19 cellular contexts compared by ENCODE assay signal in the genomic region with DNA sequence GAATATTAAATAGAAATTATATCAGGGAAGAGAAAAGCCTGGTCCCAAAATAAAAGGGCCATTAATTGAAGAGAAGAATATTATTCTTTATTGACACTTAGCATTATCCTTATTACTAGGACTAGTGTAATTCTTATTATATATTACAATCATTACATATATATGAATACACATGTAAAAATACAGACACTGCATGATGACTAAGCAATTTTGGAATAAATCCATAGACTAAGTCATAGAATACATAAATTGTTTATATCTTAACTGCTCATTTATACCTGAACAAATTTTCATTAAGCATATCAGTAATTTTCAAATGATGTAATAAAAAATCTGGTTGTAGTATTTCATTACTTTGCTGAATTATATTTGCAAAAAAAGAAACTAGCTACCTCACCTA. TPM values are rescaled to one million over a fixed set of nuclear protein-coding genes. Genes with fewer than 3 reads are reported as not detected.
DNase-seq lines count a peak whose midpoint lies in the region; ATAC-seq, FAIRE-seq and TF ChIP-seq lines count a peak whose summit lies in the region.
"Had no signal": no experiment of that assay in that cellular context is flagged by ENCODE, and none has a peak within 500 bp of the region (broad histone marks: within the 10 kb centered on the region; RNA-seq: fewer than 3 reads in every experiment).

No MANE protein-coding gene starts in this region.

- H3K4me3 ChIP-seq in IMR-90 (ENCODE audit: insufficient read depth, low read depth, low read length) (no peak overlapping the region), K562 (no peak overlapping the region), kidney (ENCODE audit: low read length in 2 of 2) (no peak overlapping the region), mesendoderm (ENCODE audit: low read length) (no peak overlapping the region)
- H3K4me3 ChIP-seq: BLaER1, HAP-1 had no signal

- no peak overlapping the region for H2BK20ac ChIP-seq in IMR-90 (ENCODE audit: low read depth, low read length)

- no peak overlapping the region for H3K27ac ChIP-seq in IMR-90 (ENCODE audit: insufficient read depth, low read length)
- H3K27ac ChIP-seq in K562 (ENCODE audit: extremely low read depth, low read depth, low read length), result no peak overlapping the region
- no peak overlapping the region for H3K27ac ChIP-seq in kidney (ENCODE audit: low read depth in 2 of 2, low read length in 2 of 2)
- no peak overlapping the region for H3K27ac ChIP-seq in mesendoderm (ENCODE audit: low read depth, low read length)
- H3K27ac ChIP-seq: BLaER1 had no signal

- H3K9me1 ChIP-seq in IMR-90 (ENCODE audit: insufficient read depth, low read length), result no peaks in the 10 kb centered on the region
- H3K9me1 ChIP-seq in K562 (ENCODE audit: control insufficient read depth, insufficient read depth, low read length), result no peaks in the 10 kb centered on the region

- no peak overlapping the region for H2AK9ac ChIP-seq in IMR-90 (replicated peaks; ENCODE audit: low read depth, low read length, poor library complexity)

- H4K20me1 ChIP-seq in IMR-90 (ENCODE audit: insufficient read depth, low read length) (no peaks in the 10 kb centered on the region), K562 (replicated peaks; ENCODE audit: control insufficient read depth, insufficient read depth, low read length) (no peaks in the 10 kb centered on the region)
- H4K20me1 ChIP-seq: BLaER1 had no signal

- H3K9me3 ChIP-seq in IMR-90 (ENCODE audit: control insufficient read depth, insufficient read depth, low read length), result peaks cover 14% of the 10 kb centered on the region
- H3K9me3 ChIP-seq in K562 (replicated peaks; ENCODE audit: control insufficient read depth, insufficient read depth, low read depth, low read length), result 0 out of 2 replicates have a peak, but pooled peaks cover 2% of the 10 kb centered on the region
- no peaks in the 10 kb centered on the region for H3K9me3 ChIP-seq in kidney (ENCODE audit: control insufficient read depth in 1 of 2, low read length in 2 of 2)
- H3K9me3 ChIP-seq: BLaER1, HAP-1 had no signal

- H3K4me1 ChIP-seq in IMR-90 (ENCODE audit: control insufficient read depth, insufficient read depth, low read length), result no peaks in the 10 kb centered on the region
- H3K4me1 ChIP-seq in K562 (replicated peaks in 1 of 2; ENCODE audit: control insufficient read depth in 2 of 2, insufficient read depth in 2 of 2, low read length in 2 of 2), result no peaks in the 10 kb centered on the region
- H3K4me1 ChIP-seq in kidney (ENCODE audit: control insufficient read depth in 1 of 2, insufficient read depth in 1 of 2, low read depth in 1 of 2, low read length in 2 of 2), result no peaks in the 10 kb centered on the region
- no peaks in the 10 kb centered on the region for H3K4me1 ChIP-seq in mesendoderm (ENCODE audit: control insufficient read depth, low read depth, low read length)
- H3K4me1 ChIP-seq: BLaER1, HAP-1 had no signal

- H3K27me3 ChIP-seq in IMR-90 (ENCODE audit: control insufficient read depth, insufficient read depth, low read length) (no peaks in the 10 kb centered on the region), K562 (ENCODE audit: control insufficient read depth in 2 of 2, insufficient read depth in 2 of 2, low read length in 2 of 2) (no peaks in the 10 kb centered on the region), mesendoderm (ENCODE audit: insufficient read depth, low read length, poor library complexity) (no peaks in the 10 kb centered on the region)
- H3K27me3 ChIP-seq: BLaER1 had no signal

- ATAC-seq in IMR-90 (ENCODE audit: low read depth) (no peak), K562 (no peak)

- no peak overlapping the region for H4K8ac ChIP-seq in IMR-90 (ENCODE audit: low read depth in 2 of 2, low read length in 2 of 2)
- H4K8ac ChIP-seq in mesendoderm (ENCODE audit: low read depth, low read length), result no peak overlapping the region

- H3K9ac ChIP-seq in IMR-90 (ENCODE audit: low read depth, low read length) (no peak overlapping the region), K562 (ENCODE audit: insufficient read depth in 1 of 2, low read depth in 2 of 2, low read length in 2 of 2) (no peak overlapping the region), kidney (ENCODE audit: low read length in 2 of 2) (no peak overlapping the region), mesendoderm (ENCODE audit: low read length) (no peak overlapping the region)
- H3K9ac ChIP-seq: BLaER1 had no signal

- H4K5ac ChIP-seq in IMR-90 (ENCODE audit: low read depth, low read length) (no peak overlapping the region), mesendoderm (ENCODE audit: low read length) (no peak overlapping the region)

- no peak for TF ChIP-seq RAD21 in IMR-90 (IDR thresholded peaks at IDR 0.05; ENCODE audit: low read length)
- no peak for TF ChIP-seq RAD21 in K562 (CRISPR knock-in tag; conservative IDR thresholded peaks at IDR 0.05 in 1 of 2, IDR thresholded peaks at IDR 0.05 in 1 of 2)

- DNase-seq in IMR-90, result no peak
- no peak for DNase-seq in K562 (ENCODE audit: extremely low read depth in 1 of 4, low spot score in 3 of 4)
- DNase-seq in kidney, result no peak
- DNase-seq in RKO (ENCODE audit: low spot score), result no peak
- DNase-seq in mesendoderm, result no peak
- no peak for DNase-seq in Ammon's horn (ENCODE audit: low spot score)
- DNase-seq: CD8-positive, alpha-beta memory T cell; DMS53; GF-D8; HFFc6; KBM-7 had no signal

- no peak overlapping the region for H3K14ac ChIP-seq in IMR-90 (replicated peaks; ENCODE audit: low read depth, low read length)

- TF ChIP-seq POLR2A in IMR-90 (IDR thresholded peaks at IDR 0.05; ENCODE audit: low read depth, low read length), result no peak
- TF ChIP-seq POLR2A in K562 (conservative IDR thresholded peaks at IDR 0.05), result no peak

- H3K56ac ChIP-seq in IMR-90 (ENCODE audit: extremely low read depth, insufficient read depth, low read length), result no peak overlapping the region
- no peak overlapping the region for H3K56ac ChIP-seq in mesendoderm (ENCODE audit: low read length)

- in situ Hi-C loops in IMR-90 (cut with MboI; ENCODE audit: low sequenced_read_pairs) (no loop called here), K562 (cut with MboI) (no loop called here)

- POLR2A ChIA-PET in IMR-90 (lab: Charles Lee; ENCODE audit: unreplicated experiment) (no interaction called here), K562 (lab: Yijun Ruan, JAX) (no interaction called here)

- H3K79me1 ChIP-seq in IMR-90 (ENCODE audit: low read depth in 1 of 2, low read length in 2 of 2) (no peaks in the 10 kb centered on the region), mesendoderm (ENCODE audit: low read length) (no peaks in the 10 kb centered on the region)

- H4K91ac ChIP-seq in IMR-90 (ENCODE audit: insufficient read depth, low read depth, low read length), result no peak overlapping the region

- H2BK120ac ChIP-seq in IMR-90 (ENCODE audit: low read depth, low read length) (no peak overlapping the region), mesendoderm (ENCODE audit: low read depth, low read length) (no peak overlapping the region)

- H3K4ac ChIP-seq in IMR-90 (ENCODE audit: low read depth, low read length), result no peak overlapping the region
- H3K4ac ChIP-seq in mesendoderm (ENCODE audit: low read depth, low read length), result no peak overlapping the region

- CTCF ChIA-PET in IMR-90 (lab: Yijun Ruan, JAX), result no interaction called here
- CTCF ChIA-PET in K562 (lab: Yijun Ruan, JAX; ENCODE audit: low intra/inter-chr PET ratio), result interaction anchor here (0.7 kb wide), 2 partner anchors 14 to 808 kb away, joined by 3 read pairs; no protein-coding TSS in a partner anchor

- no peaks in the 10 kb centered on the region for H3K36me3 ChIP-seq in IMR-90 (ENCODE audit: control insufficient read depth, insufficient read depth, low read length)
- H3K36me3 ChIP-seq in K562 (ENCODE audit: control insufficient read depth, insufficient read depth, low read length), result no peaks in the 10 kb centered on the region
- H3K36me3 ChIP-seq in kidney (ENCODE audit: control insufficient read depth in 1 of 2, insufficient read depth in 2 of 2, low read length in 2 of 2), result no peaks in the 10 kb centered on the region
- H3K36me3 ChIP-seq in mesendoderm (ENCODE audit: control insufficient read depth, insufficient read depth, low read length), result no peaks in the 10 kb centered on the region
- H3K36me3 ChIP-seq: BLaER1, HAP-1 had no signal

- no peak overlapping the region for H2BK15ac ChIP-seq in IMR-90 (ENCODE audit: low read depth, low read length)
- no peak overlapping the region for H2BK15ac ChIP-seq in mesendoderm (replicated peaks; ENCODE audit: low read depth)

- H2AFZ ChIP-seq in IMR-90 (replicated peaks; ENCODE audit: low read length, poor library complexity) (no peak overlapping the region), K562 (ENCODE audit: low read depth, low read length) (no peak overlapping the region)

- dilution Hi-C loops in IMR-90 (cut with HindIII; ENCODE audit: low sequenced_read_pairs, unreplicated experiment), result no loop called here

- H3K79me2 ChIP-seq in K562 (ENCODE audit: control insufficient read depth, insufficient read depth, low read length), result no peaks in the 10 kb centered on the region
- H3K79me2 ChIP-seq in mesendoderm (ENCODE audit: control insufficient read depth, insufficient read depth, low read length), result no peaks in the 10 kb centered on the region

- H3K23ac ChIP-seq in IMR-90 (ENCODE audit: low read depth, low read length) (no peak overlapping the region), mesendoderm (ENCODE audit: low read length) (no peak overlapping the region)

- TF ChIP-seq EP300 in K562 (IDR thresholded peaks at IDR 0.05; ENCODE audit: low read length), result no peak

- BruUV-seq in IMR-90 (replicated peaks; lab: Mats Ljungman, UMichigan) (no TSS peak), K562 (replicated peaks; lab: Mats Ljungman, UMichigan) (no TSS peak)

- intact Hi-C loops in IMR-90 (cut with micrococcal nuclease), result no loop called here
- intact Hi-C loops in K562 (cut with micrococcal nuclease), result no loop called here
- intact Hi-C loops in kidney (cut with DNase I), result no loop called here

- H3K4me2 ChIP-seq in IMR-90 (ENCODE audit: low read depth, low read length) (no peak overlapping the region), K562 (ENCODE audit: insufficient read depth, low read length) (no peak overlapping the region), mesendoderm (ENCODE audit: low read length) (no peak overlapping the region)
- H3K4me2 ChIP-seq: BLaER1 had no signal

- H2AK5ac ChIP-seq in IMR-90 (ENCODE audit: low read depth, low read length) (no peak overlapping the region), mesendoderm (ENCODE audit: low read length) (no peak overlapping the region)

- no peak for TF ChIP-seq CTCF in IMR-90 (conservative IDR thresholded peaks at IDR 0.05; ENCODE audit: low read depth, low read length)
- no peak for TF ChIP-seq CTCF in K562 (IDR thresholded peaks at IDR 0.05 in 2 of 3, conservative IDR thresholded peaks at IDR 0.05 in 1 of 3; ENCODE audit: insufficient read depth in 2 of 3, low read depth in 1 of 3, low read length in 3 of 3)
- no peak for TF ChIP-seq CTCF in kidney (IDR thresholded peaks at IDR 0.05; ENCODE audit: borderline replicate concordance, extremely low read depth, insufficient read depth)

- H3K18ac ChIP-seq in IMR-90 (ENCODE audit: low read depth, low read length) (no peak overlapping the region), mesendoderm (ENCODE audit: low read length) (no peak overlapping the region)

- FAIRE-seq in A204.1 (lab: Jason Lieb, UNC) (peak; percentile 73), K562 (lab: Jason Lieb, UNC) (no peak), kidney (lab: Jason Lieb, UNC) (peak; percentile 87)
- FAIRE-seq: GM19239, H1, HTR-8/SVneo had no signal

- H2BK5ac ChIP-seq in IMR-90 (ENCODE audit: low read depth, low read length, poor library complexity, severe bottlenecking) (no peak overlapping the region), mesendoderm (ENCODE audit: low read length) (no peak overlapping the region)

RNA-seq across cellular contexts. Expression of gene SLC13A1, which starts 29.7 kb away (rescaled TPM):
- not detected in 2 replicates for total RNA-seq in IMR-90 (2012; rRNA removed)
- polyA plus RNA-seq in IMR-90 (2012; rRNA removed), result not detected in 2 replicates
- polyA plus RNA-seq in IMR-90 (2012; cell fraction: cytosol; rRNA removed), result not detected in 2 replicates
- polyA plus RNA-seq in IMR-90 (2012; cell fraction: nucleus; rRNA removed; ENCODE audit: low replicate concordance), result not detected in 2 replicates
- total RNA-seq in K562 (2011; cell fraction: chromatin; rRNA removed; ENCODE audit: low replicate concordance), result not detected in 2 replicates
- total RNA-seq in K562 (2011; cell fraction: nucleolus; rRNA removed), result not detected in 2 replicates
- not detected in 2 replicates for total RNA-seq in K562 (2011; cell fraction: nucleoplasm; rRNA removed)
- total RNA-seq in K562 (2014; rRNA removed), result not detected in 2 replicates
- not detected in 2 replicates for total RNA-seq in K562 (2014; rRNA removed; fragmentation: Illumina TruSeq; extraction: Trizol)
- total RNA-seq in K562 (2015; rRNA removed; fragmentation: Illumina TruSeq; extraction: Trizol), result not detected in 2 replicates
- 0.04 TPM in 1 of 2 replicates, not detected in the other for total RNA-seq in K562 (2021)
- not detected in 2 replicates for polyA plus RNA-seq in K562 (2011; rRNA removed)
- not detected in 2 replicates for polyA plus RNA-seq in K562 (2011; cell fraction: cytosol; rRNA removed)
- not detected in 2 replicates for polyA plus RNA-seq in K562 (2011; cell fraction: nucleus; rRNA removed)
- not detected in 2 replicates for polyA plus RNA-seq in K562 (2012)
- polyA plus RNA-seq in K562 (2014; fragmentation: Illumina TruSeq; extraction: Trizol), result not detected in 2 replicates
- polyA plus RNA-seq in K562 (2014; fragmentation: Nextera tagmentation; extraction: Ambion mirVana), result not detected
- polyA plus RNA-seq in K562 (2014; rRNA removed), result not detected in 2 replicates
- not detected in 2 replicates for polyA minus RNA-seq in K562 (2011; rRNA and poly(A)+ RNA removed)
- polyA minus RNA-seq in K562 (2011; cell fraction: cytosol; rRNA and poly(A)+ RNA removed), result not detected in 2 replicates
- not detected in 2 replicates for polyA minus RNA-seq in K562 (2011; cell fraction: nucleus; rRNA and poly(A)+ RNA removed)
- total RNA-seq in kidney, result 10.1 TPM
- polyA plus RNA-seq in kidney (ENCODE audit: insufficient read depth, low read depth, low replicate concordance), result 17.0 TPM
- polyA plus RNA-seq in mesendoderm (2013, experiment 1 of 2), result not detected
- not detected for polyA plus RNA-seq in mesendoderm (2013, experiment 2 of 2)
- total RNA-seq: A172; CD8-positive, alpha-beta memory T cell; H1; HFFc6 had no signal
- polyA plus RNA-seq: AG04450; CD8-positive, alpha-beta memory T cell; H1 had no signal

Comparison
In these comparisons a context has a peak if more than half of its experiments do, and no peak if none do; other contexts are left out.
1. RNA of gene SLC13A1, which starts 29.7 kb away (total RNA-seq): 10.1 TPM in kidney (single experiment); not detected in IMR-90 and 0.04 TPM in K562; every median in the first group is over 10 times any median in the second.